In genomic region chr3:38027466-38028465, GRCh38 we compare ENCODE assay signal across 10 cellular contexts. TPM values are rescaled to one million over a fixed set of nuclear protein-coding genes. Genes with fewer than 3 reads are reported as not detected.
A peak's percentile ranks its signal among the peaks of the same experiment; 100 is the strongest.
DNase-seq lines count a peak whose midpoint lies in the region; TF ChIP-seq lines count a peak whose summit lies in the region.
"Had no signal": no experiment of that assay in that cellular context is flagged by ENCODE, and none has a peak within 500 bp of the region (broad histone marks: within the 10 kb centered on the region; RNA-seq: fewer than 3 reads in every experiment).

No MANE protein-coding gene starts in this region.

- peaks cover 0 to 7% of the 10 kb centered on the region in 2 donors for H3K36me3 Mint-ChIP-seq in CD4-positive, alpha-beta memory T cell

- H3K36me3 ChIP-seq in CD4-positive, alpha-beta memory T cell (ENCODE audit: insufficient read depth, low read length) = no peaks in the 10 kb centered on the region
- H3K36me3 ChIP-seq in HUES6 (ENCODE audit: control insufficient read depth, insufficient read depth, low read length) (no peaks in the 10 kb centered on the region), esophagus (ENCODE audit: control insufficient read depth in 2 of 2, insufficient read depth in 2 of 2, low read length in 1 of 2) (no peaks in the 10 kb centered on the region), osteoblast (ENCODE audit: insufficient read depth, low read length) (no peaks in the 10 kb centered on the region)

- H2AFZ ChIP-seq in osteoblast (ENCODE audit: low read length) = no peak overlapping the region

- no peak overlapping the region for H3K4me3 ChIP-seq in CD4-positive, alpha-beta memory T cell (ENCODE audit: low read length in 2 of 2)
- H3K4me3 ChIP-seq in HUES6 (ENCODE audit: low read depth, low read length) (peak overlapping the region; percentile 77), esophagus (ENCODE audit: low read depth in 1 of 2, low read length in 2 of 2) (peak overlapping the region in 1 of 2 donors; percentile 65), osteoblast (ENCODE audit: insufficient read depth, low read length) (peak overlapping the region; percentile 82)
- H3K4me3 ChIP-seq: body of pancreas had no signal

- peaks cover 35 to 73% (median 45%) of the 10 kb centered on the region in 4 donors for H3K4me1 Mint-ChIP-seq in CD4-positive, alpha-beta memory T cell

- CTCF ChIA-PET in CD4-positive, alpha-beta memory T cell (lab: Charles Lee; ENCODE audit: partially characterized antibody) = interaction anchor here (0.8 to 1.5 kb wide), 2 partner anchors 24 to 135 kb away, joined by 3 read pairs; no protein-coding TSS in a partner anchor

- no peak for TF ChIP-seq CTCF in osteoblast (IDR thresholded peaks at IDR 0.05; ENCODE audit: extremely low read depth, low read depth, low read length)

- DNase-seq in CD4-positive, alpha-beta memory T cell = no peak
- peak; percentile 61 for DNase-seq in osteoblast (ENCODE audit: insufficient read length, low spot score, missing footprints)
- DNase-seq in NCI-H2171 (lab: John Stamatoyannopoulos, UW) = no peak
- no peak for DNase-seq in activated effector memory CD4-positive, alpha-beta T cell treated with Interleukin-2 at 50 U/mL for 16 hours
- DNase-seq in central memory CD4-positive, alpha-beta T cell = no peak
- DNase-seq in DMS53 (lab: John Stamatoyannopoulos, UW) = no peak
- DNase-seq: activated CD4-positive, alpha-beta T cell treated with anti-CD3 and anti-CD28 coated beads for 4 hours; body of pancreas had no signal

- H3K27ac Mint-ChIP-seq in CD4-positive, alpha-beta memory T cell = peak overlapping the region; percentile 70 to 94 (median 86)

- H3K9ac ChIP-seq in HUES6 (ENCODE audit: low read length) = no peak overlapping the region

- H3K27me3 ChIP-seq in CD4-positive, alpha-beta memory T cell (ENCODE audit: insufficient read depth, low read length) = no peaks in the 10 kb centered on the region
- H3K27me3 ChIP-seq in HUES6 (ENCODE audit: control insufficient read depth, insufficient read depth, low read length) = peaks cover 68% of the 10 kb centered on the region
- H3K27me3 ChIP-seq in esophagus (ENCODE audit: control insufficient read depth in 1 of 2, insufficient read depth in 2 of 2, low read length in 2 of 2) = no peaks in the 10 kb centered on the region
- H3K27me3 ChIP-seq in osteoblast (ENCODE audit: insufficient read depth, low read length) = no peaks in the 10 kb centered on the region
- H3K27me3 ChIP-seq: body of pancreas had no signal

- 75 to 89% methylated on average over 6 of the region's 6 CpGs for WGBS in esophagus, 2 donors

- H3K27ac ChIP-seq in CD4-positive, alpha-beta memory T cell (ENCODE audit: low read depth, low read length) = peak overlapping the region; percentile 21
- H3K27ac ChIP-seq in HUES6 (ENCODE audit: low read depth, low read length) (no peak overlapping the region), esophagus (ENCODE audit: low read depth in 2 of 2, low read length in 1 of 2) (peak overlapping the region; percentile 88 to 99), osteoblast (ENCODE audit: low read depth, low read length) (no peak overlapping the region)

- H3K4me3 Mint-ChIP-seq in CD4-positive, alpha-beta memory T cell = peak overlapping the region; percentile 75 to 89 (median 83)

- H3K27me3 Mint-ChIP-seq in CD4-positive, alpha-beta memory T cell = no peaks in the 10 kb centered on the region

- peaks cover 54% of the 10 kb centered on the region for H3K4me1 ChIP-seq in CD4-positive, alpha-beta memory T cell (ENCODE audit: insufficient read depth, low read length)
- peaks cover 29% of the 10 kb centered on the region for H3K4me1 ChIP-seq in HUES6 (ENCODE audit: control insufficient read depth, insufficient read depth, low read length)
- peaks cover 15 to 24% of the 10 kb centered on the region in 2 donors for H3K4me1 ChIP-seq in esophagus (ENCODE audit: control insufficient read depth in 2 of 2, insufficient read depth in 2 of 2, low read length in 1 of 2)
- H3K4me1 ChIP-seq in osteoblast (ENCODE audit: insufficient read depth, low read length) = peaks cover 36% of the 10 kb centered on the region

- H3K4me2 ChIP-seq in osteoblast (ENCODE audit: insufficient read depth, low read length) = peak overlapping the region; percentile 88

- H3K9me3 Mint-ChIP-seq in CD4-positive, alpha-beta memory T cell = peaks cover 0 to 4% (median 0%) of the 10 kb centered on the region in 8 donors

- no peaks in the 10 kb centered on the region for H3K9me3 ChIP-seq in CD4-positive, alpha-beta memory T cell (ENCODE audit: control insufficient read depth in 1 of 2, low read length in 2 of 2)
- no peaks in the 10 kb centered on the region for H3K9me3 ChIP-seq in HUES6 (ENCODE audit: control insufficient read depth, insufficient read depth, low read depth, low read length)
- H3K9me3 ChIP-seq in esophagus (ENCODE audit: control insufficient read depth in 2 of 2, insufficient read depth in 1 of 2, low read depth in 1 of 2, low read length in 1 of 2) = no peaks in the 10 kb centered on the region
- no peaks in the 10 kb centered on the region for H3K9me3 ChIP-seq in osteoblast (ENCODE audit: low read depth, low read length)
- H3K9me3 ChIP-seq: body of pancreas had no signal

- H4K20me1 ChIP-seq in osteoblast (ENCODE audit: insufficient read depth, low read length) = peaks cover 4% of the 10 kb centered on the region

- intact Hi-C loops in CD4-positive, alpha-beta memory T cell (cut with micrococcal nuclease) = no loop called here

- POLR2A ChIA-PET in CD4-positive, alpha-beta memory T cell (lab: Charles Lee; ENCODE audit: partially characterized antibody) = no interaction called here

- peaks cover 22% of the 10 kb centered on the region for H3K79me2 ChIP-seq in osteoblast (ENCODE audit: insufficient read depth, low read length)

RNA-seq across cellular contexts. Expression of gene PLCD1, which starts 1.7 kb away (rescaled TPM):
- total RNA-seq in CD4-positive, alpha-beta memory T cell = 10 to 100 TPM; 81.2 to 93.9 TPM
- polyA plus RNA-seq in CD4-positive, alpha-beta memory T cell = 10 to 100 TPM; 38.4 to 41.2 TPM
- 10 to 100 TPM; 40.1 to 41.2 TPM for polyA plus RNA-seq in esophagus
- 23.2 and 23.6 TPM in 2 replicates for total RNA-seq in osteoblast

RNA-seq across cellular contexts. Expression of gene DLEC1, which starts 11.2 kb away (rescaled TPM):
- total RNA-seq in CD4-positive, alpha-beta memory T cell = 10 to 100 TPM; 13.2 to 15.1 TPM
- 1 to 10 TPM in 1 of 2 donors, under 1 TPM in 1; 0.49 to 1.3 TPM for polyA plus RNA-seq in CD4-positive, alpha-beta memory T cell
- under 1 TPM; 0.16 to 0.39 TPM for polyA plus RNA-seq in esophagus
- under 0.01 and 0.29 TPM in 2 replicates for total RNA-seq in osteoblast

RNA-seq across cellular contexts. Expression of gene VILL, which starts 37.2 kb away (rescaled TPM):
- total RNA-seq in CD4-positive, alpha-beta memory T cell = 10 to 100 TPM; 41.7 to 43.4 TPM
- 10 to 100 TPM; 13.4 to 18.0 TPM for polyA plus RNA-seq in CD4-positive, alpha-beta memory T cell
- polyA plus RNA-seq in esophagus = 10 to 100 TPM in 1 of 2 donors, 1 to 10 TPM in 1; 4.9 to 16.7 TPM
- total RNA-seq in osteoblast = 6.8 and 7.6 TPM in 2 replicates

Comparison
In these comparisons a context has a peak if more than half of its experiments do, and no peak if none do; other contexts are left out.
1. H3K27ac ChIP-seq: peak in CD4-positive, alpha-beta memory T cell (single experiment) and esophagus (2 of 2); none in HUES6 (single experiment) and osteoblast (single experiment).
2. H3K4me3 ChIP-seq: peak in HUES6 (single experiment) and osteoblast (single experiment); none in CD4-positive, alpha-beta memory T cell (0 of 2).
3. RNA of gene DLEC1, which starts 11.2 kb away (total RNA-seq): 13.2 to 15.1 TPM in CD4-positive, alpha-beta memory T cell; under 0.01 to 0.29 TPM in osteoblast; every median in the first group is over 10 times any median in the second.